ENCODE assay signal across 1 cellular context in the genomic region with DNA sequence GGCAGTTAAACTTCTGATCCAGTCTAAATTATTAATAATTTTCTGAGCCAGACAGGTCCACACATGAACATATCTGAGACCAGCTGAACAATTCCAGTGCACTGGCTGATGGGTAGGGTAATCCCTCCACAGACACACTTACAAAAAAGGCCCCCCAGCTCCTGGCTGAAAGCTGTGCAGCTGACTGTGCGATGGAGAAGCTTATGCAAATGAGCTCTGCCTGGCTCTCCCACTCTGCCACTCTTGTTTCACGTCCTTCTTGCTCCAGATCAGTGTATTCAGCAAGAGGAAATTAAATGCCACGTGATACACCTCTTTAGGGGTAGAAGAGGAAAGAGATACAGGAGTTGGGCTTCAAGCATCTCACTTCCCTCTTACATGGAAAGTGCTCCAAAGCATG.
TF ChIP-seq lines count a peak whose summit lies in the region.

No MANE protein-coding gene starts in this region.

TF ChIP-seq in GM23338, 12 proteins besides CTCF, POLR2A, EP300 and RAD21:
- TF ChIP-seq, protein P1, sequence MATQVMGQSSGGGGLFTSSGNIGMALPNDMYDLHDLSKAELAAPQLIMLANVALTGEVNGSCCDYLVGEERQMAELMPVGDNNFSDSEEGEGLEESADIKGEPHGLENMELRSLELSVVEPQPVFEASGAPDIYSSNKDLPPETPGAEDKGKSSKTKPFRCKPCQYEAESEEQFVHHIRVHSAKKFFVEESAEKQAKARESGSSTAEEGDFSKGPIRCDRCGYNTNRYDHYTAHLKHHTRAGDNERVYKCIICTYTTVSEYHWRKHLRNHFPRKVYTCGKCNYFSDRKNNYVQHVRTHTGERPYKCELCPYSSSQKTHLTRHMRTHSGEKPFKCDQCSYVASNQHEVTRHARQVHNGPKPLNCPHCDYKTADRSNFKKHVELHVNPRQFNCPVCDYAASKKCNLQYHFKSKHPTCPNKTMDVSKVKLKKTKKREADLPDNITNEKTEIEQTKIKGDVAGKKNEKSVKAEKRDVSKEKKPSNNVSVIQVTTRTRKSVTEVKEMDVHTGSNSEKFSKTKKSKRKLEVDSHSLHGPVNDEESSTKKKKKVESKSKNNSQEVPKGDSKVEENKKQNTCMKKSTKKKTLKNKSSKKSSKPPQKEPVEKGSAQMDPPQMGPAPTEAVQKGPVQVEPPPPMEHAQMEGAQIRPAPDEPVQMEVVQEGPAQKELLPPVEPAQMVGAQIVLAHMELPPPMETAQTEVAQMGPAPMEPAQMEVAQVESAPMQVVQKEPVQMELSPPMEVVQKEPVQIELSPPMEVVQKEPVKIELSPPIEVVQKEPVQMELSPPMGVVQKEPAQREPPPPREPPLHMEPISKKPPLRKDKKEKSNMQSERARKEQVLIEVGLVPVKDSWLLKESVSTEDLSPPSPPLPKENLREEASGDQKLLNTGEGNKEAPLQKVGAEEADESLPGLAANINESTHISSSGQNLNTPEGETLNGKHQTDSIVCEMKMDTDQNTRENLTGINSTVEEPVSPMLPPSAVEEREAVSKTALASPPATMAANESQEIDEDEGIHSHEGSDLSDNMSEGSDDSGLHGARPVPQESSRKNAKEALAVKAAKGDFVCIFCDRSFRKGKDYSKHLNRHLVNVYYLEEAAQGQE (IDR thresholded peaks at IDR 0.05; ENCODE audit: unreplicated experiment) = no peak
- TF ChIP-seq, protein P2, sequence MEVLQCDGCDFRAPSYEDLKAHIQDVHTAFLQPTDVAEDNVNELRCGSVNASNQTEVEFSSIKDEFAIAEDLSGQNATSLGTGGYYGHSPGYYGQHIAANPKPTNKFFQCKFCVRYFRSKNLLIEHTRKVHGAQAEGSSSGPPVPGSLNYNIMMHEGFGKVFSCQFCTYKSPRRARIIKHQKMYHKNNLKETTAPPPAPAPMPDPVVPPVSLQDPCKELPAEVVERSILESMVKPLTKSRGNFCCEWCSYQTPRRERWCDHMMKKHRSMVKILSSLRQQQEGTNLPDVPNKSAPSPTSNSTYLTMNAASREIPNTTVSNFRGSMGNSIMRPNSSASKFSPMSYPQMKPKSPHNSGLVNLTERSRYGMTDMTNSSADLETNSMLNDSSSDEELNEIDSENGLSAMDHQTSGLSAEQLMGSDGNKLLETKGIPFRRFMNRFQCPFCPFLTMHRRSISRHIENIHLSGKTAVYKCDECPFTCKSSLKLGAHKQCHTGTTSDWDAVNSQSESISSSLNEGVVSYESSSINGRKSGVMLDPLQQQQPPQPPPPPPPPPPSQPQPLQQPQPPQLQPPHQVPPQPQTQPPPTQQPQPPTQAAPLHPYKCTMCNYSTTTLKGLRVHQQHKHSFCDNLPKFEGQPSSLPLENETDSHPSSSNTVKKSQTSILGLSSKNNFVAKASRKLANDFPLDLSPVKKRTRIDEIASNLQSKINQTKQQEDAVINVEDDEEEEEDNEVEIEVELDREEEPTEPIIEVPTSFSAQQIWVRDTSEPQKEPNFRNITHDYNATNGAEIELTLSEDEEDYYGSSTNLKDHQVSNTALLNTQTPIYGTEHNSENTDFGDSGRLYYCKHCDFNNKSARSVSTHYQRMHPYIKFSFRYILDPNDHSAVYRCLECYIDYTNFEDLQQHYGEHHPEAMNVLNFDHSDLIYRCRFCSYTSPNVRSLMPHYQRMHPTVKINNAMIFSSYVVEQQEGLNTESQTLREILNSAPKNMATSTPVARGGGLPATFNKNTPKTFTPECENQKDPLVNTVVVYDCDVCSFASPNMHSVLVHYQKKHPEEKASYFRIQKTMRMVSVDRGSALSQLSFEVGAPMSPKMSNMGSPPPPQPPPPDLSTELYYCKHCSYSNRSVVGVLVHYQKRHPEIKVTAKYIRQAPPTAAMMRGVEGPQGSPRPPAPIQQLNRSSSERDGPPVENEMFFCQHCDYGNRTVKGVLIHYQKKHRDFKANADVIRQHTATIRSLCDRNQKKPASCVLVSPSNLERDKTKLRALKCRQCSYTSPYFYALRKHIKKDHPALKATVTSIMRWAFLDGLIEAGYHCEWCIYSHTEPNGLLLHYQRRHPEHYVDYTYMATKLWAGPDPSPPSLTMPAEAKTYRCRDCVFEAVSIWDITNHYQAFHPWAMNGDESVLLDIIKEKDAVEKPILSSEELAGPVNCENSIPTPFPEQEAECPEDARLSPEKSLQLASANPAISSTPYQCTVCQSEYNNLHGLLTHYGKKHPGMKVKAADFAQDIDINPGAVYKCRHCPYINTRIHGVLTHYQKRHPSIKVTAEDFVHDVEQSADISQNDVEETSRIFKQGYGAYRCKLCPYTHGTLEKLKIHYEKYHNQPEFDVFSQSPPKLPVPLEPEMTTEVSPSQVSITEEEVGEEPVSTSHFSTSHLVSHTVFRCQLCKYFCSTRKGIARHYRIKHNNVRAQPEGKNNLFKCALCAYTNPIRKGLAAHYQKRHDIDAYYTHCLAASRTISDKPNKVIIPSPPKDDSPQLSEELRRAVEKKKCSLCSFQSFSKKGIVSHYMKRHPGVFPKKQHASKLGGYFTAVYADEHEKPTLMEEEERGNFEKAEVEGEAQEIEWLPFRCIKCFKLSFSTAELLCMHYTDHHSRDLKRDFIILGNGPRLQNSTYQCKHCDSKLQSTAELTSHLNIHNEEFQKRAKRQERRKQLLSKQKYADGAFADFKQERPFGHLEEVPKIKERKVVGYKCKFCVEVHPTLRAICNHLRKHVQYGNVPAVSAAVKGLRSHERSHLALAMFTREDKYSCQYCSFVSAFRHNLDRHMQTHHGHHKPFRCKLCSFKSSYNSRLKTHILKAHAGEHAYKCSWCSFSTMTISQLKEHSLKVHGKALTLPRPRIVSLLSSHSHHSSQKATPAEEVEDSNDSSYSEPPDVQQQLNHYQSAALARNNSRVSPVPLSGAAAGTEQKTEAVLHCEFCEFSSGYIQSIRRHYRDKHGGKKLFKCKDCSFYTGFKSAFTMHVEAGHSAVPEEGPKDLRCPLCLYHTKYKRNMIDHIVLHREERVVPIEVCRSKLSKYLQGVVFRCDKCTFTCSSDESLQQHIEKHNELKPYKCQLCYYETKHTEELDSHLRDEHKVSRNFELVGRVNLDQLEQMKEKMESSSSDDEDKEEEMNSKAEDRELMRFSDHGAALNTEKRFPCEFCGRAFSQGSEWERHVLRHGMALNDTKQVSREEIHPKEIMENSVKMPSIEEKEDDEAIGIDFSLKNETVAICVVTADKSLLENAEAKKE (CRISPR knock-in tag; IDR thresholded peaks at IDR 0.05) = no peak
- TF ChIP-seq EZH2phosphoT487 (IDR thresholded peaks at IDR 0.05; ENCODE audit: unreplicated experiment) (no peak), EZH2 (IDR thresholded peaks at IDR 0.05; ENCODE audit: low read depth, unreplicated experiment) (no peak), STAT1 (IDR thresholded peaks at IDR 0.05; ENCODE audit: unreplicated experiment) (no peak), JUNB (IDR thresholded peaks at IDR 0.05; ENCODE audit: unreplicated experiment) (no peak), ZNF331 (CRISPR knock-in tag; IDR thresholded peaks at IDR 0.05; ENCODE audit: low read depth) (no peak), CREB1 (CRISPR knock-in tag; IDR thresholded peaks at IDR 0.05; ENCODE audit: low read depth) (no peak), ZNF114 (CRISPR knock-in tag; IDR thresholded peaks at IDR 0.05) (no peak), NANOG (IDR thresholded peaks at IDR 0.05; ENCODE audit: borderline replicate concordance) (no peak), POLR2AphosphoS5 (IDR thresholded peaks at IDR 0.05; ENCODE audit: low read depth) (no peak)
- TF ChIP-seq, protein P3, sequence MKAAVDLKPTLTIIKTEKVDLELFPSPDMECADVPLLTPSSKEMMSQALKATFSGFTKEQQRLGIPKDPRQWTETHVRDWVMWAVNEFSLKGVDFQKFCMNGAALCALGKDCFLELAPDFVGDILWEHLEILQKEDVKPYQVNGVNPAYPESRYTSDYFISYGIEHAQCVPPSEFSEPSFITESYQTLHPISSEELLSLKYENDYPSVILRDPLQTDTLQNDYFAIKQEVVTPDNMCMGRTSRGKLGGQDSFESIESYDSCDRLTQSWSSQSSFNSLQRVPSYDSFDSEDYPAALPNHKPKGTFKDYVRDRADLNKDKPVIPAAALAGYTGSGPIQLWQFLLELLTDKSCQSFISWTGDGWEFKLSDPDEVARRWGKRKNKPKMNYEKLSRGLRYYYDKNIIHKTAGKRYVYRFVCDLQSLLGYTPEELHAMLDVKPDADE (IDR thresholded peaks at IDR 0.05) = no peak
